39 cellular contexts compared by ENCODE assay signal in genomic region chr2:46899053-46899452, GRCh38.
"Had no signal": no experiment of that assay in that cellular context is flagged by ENCODE, and none has a peak within 500 bp of the region (broad histone marks: within the 10 kb centered on the region; RNA-seq: fewer than 3 reads in every experiment).

No MANE protein-coding gene starts in this region.

- H3K4me3 Mint-ChIP-seq: activated naive CD4-positive, alpha-beta T cell treated with anti-CD3 and anti-CD28 coated beads for 36 hours; activated naive CD4-positive, alpha-beta T cell treated with anti-CD3 and anti-CD28 coated beads, Interleukin-2, amount 10 ng/mL, durations not matched to agents 7 days and 5 days; activated naive CD4-positive, alpha-beta T cell treated with anti-CD3 and anti-CD28 coated beads, Interleukin-2, amount 50 U/mL, for 24 hours; activated naive CD8-positive, alpha-beta T cell; activated naive CD8-positive, alpha-beta T cell treated with anti-CD3 and anti-CD28 coated beads for 36 hours; activated naive CD8-positive, alpha-beta T cell treated with anti-CD3 and anti-CD28 coated beads, Interleukin-2, amount 10 ng/mL, durations not matched to agents 7 days and 5 days; activated naive CD8-positive, alpha-beta T cell treated with anti-CD3 and anti-CD28 coated beads, Interleukin-2, amount 50 U/mL, for 24 hours; activated T-cell treated with anti-CD3 and anti-CD28 coated beads, Interleukin-2, amount 50 U/mL, for 24 hours; activated T-cell treated with anti-CD3 and anti-CD28 coated beads, Interleukin-2, amount 50 U/mL, for 4 hours; activated T-cell treated with anti-CD3 and anti-CD28 coated beads, Interleukin-2, amount 50 U/mL, for 72 hours; activated T-helper 1 cell treated with anti-CD3 and anti-CD28 coated beads, Interleukin-12 subunit alpha, Interleukin-12 subunit beta, Interleukin-2, Interleukin-4 antibody, amounts not matched to agents 30 ng/mL and 10 ng/mL and 1 ng/mL, durations not matched to agents 14 hours and 24 hours and 36 hours; activated T-helper 17 cell treated with anti-CD3 and anti-CD28 coated beads, Interleukin-2, amount 50 U/mL, for 72 hours; brain; central memory CD8-positive, alpha-beta T cell had no signal

- H3K36me3 ChIP-seq: breast epithelium, cardiac muscle cell had no signal

- H3K27me3 Mint-ChIP-seq: activated naive CD4-positive, alpha-beta T cell treated with anti-CD3 and anti-CD28 coated beads, Interleukin-2, amount 10 ng/mL, durations not matched to agents 7 days and 5 days; activated naive CD4-positive, alpha-beta T cell treated with anti-CD3 and anti-CD28 coated beads, Interleukin-2, amount 50 U/mL, for 24 hours; activated naive CD8-positive, alpha-beta T cell; activated naive CD8-positive, alpha-beta T cell treated with anti-CD3 and anti-CD28 coated beads for 36 hours; activated naive CD8-positive, alpha-beta T cell treated with anti-CD3 and anti-CD28 coated beads, Interleukin-2, amount 50 U/mL, for 24 hours; activated T-cell treated with anti-CD3 and anti-CD28 coated beads, Interleukin-2, amount 50 U/mL, for 24 hours; activated T-helper 17 cell treated with anti-CD3 and anti-CD28 coated beads, Interleukin-2, amount 50 U/mL, for 72 hours; brain; central memory CD8-positive, alpha-beta T cell had no signal

- DNase-seq: activated effector memory CD4-positive, alpha-beta T cell treated with anti-CD3 and anti-CD28 coated beads, Interleukin-2, amount 50 U/mL, for 16 hours; activated effector memory CD4-positive, alpha-beta T cell treated with Interleukin-2 at 50 U/mL for 16 hours; activated gamma-delta T cell; activated gamma-delta T cell treated with Interleukin-2 at 50 U/mL for 16 hours; activated naive CD4-positive, alpha-beta T cell; activated naive CD4-positive, alpha-beta T cell treated with anti-CD3 and anti-CD28 coated beads for 36 hours; activated naive CD4-positive, alpha-beta T cell treated with anti-CD3 and anti-CD28 coated beads, Interleukin-2, amount 10 ng/mL, durations not matched to agents 7 days and 5 days; activated naive CD4-positive, alpha-beta T cell treated with anti-CD3 and anti-CD28 coated beads, Interleukin-2, amount 50 U/mL, for 16 hours; activated naive CD4-positive, alpha-beta T cell treated with Interleukin-2 at 50 U/mL for 16 hours; activated naive CD8-positive, alpha-beta T cell treated with anti-CD3 and anti-CD28 coated beads for 36 hours; activated naive CD8-positive, alpha-beta T cell treated with anti-CD3 and anti-CD28 coated beads, Interleukin-2, amount 10 ng/mL, durations not matched to agents 7 days and 5 days; activated naive CD8-positive, alpha-beta T cell treated with anti-CD3 and anti-CD28 coated beads, Interleukin-2, amount 50 U/mL, for 24 hours; activated T-cell treated with anti-CD3 and anti-CD28 coated beads for 4 hours; activated T-cell treated with anti-CD3 and anti-CD28 coated beads, Interleukin-2, amount 50 U/mL, for 1 hour; activated T-cell treated with anti-CD3 and anti-CD28 coated beads, Interleukin-2, amount 50 U/mL, for 24 hours; activated T-cell treated with anti-CD3 and anti-CD28 coated beads, Interleukin-2, amount 50 U/mL, for 4 hours; activated T-cell treated with anti-CD3 and anti-CD28 coated beads, Interleukin-2, amount 50 U/mL, for 48 hours; activated T-cell treated with anti-CD3 and anti-CD28 coated beads, Interleukin-2, amount 50 U/mL, for 72 hours; amniotic stem cell; amygdala; anterior cingulate cortex; aorta; body of pancreas; brain microvascular endothelial cell; caudate nucleus; central memory CD4-positive, alpha-beta T cell; cerebellar nuclear complex had no signal

- ATAC-seq: activated naive CD4-positive, alpha-beta T cell treated with anti-CD3 and anti-CD28 coated beads, Interleukin-2, amount 50 U/mL, for 72 hours; activated naive CD8-positive, alpha-beta T cell treated with anti-CD3 and anti-CD28 coated beads, Interleukin-2, amount 50 U/mL, for 24 hours; activated T-cell treated with anti-CD3 and anti-CD28 coated beads, Interleukin-2, amount 50 U/mL, for 4 hours; activated T-cell treated with anti-CD3 and anti-CD28 coated beads, Interleukin-2, amount 50 U/mL, for 72 hours; activated T-helper 17 cell treated with anti-CD3 and anti-CD28 coated beads, Interleukin-2, amount 50 U/mL, for 72 hours; body of pancreas had no signal

- H3K9me3 ChIP-seq: adrenal gland, ascending aorta, body of pancreas, breast epithelium had no signal

- H3K36me3 Mint-ChIP-seq: activated naive CD4-positive, alpha-beta T cell treated with anti-CD3 and anti-CD28 coated beads, Interleukin-2, amount 50 U/mL, for 72 hours had no signal

- H3K4me1 ChIP-seq: adrenal gland, ascending aorta, breast epithelium had no signal

- H3K4me1 Mint-ChIP-seq: activated naive CD4-positive, alpha-beta T cell treated with anti-CD3 and anti-CD28 coated beads, Interleukin-2, amount 10 ng/mL, durations not matched to agents 7 days and 5 days; activated naive CD4-positive, alpha-beta T cell treated with anti-CD3 and anti-CD28 coated beads, Interleukin-2, amount 50 U/mL, for 24 hours; activated naive CD8-positive, alpha-beta T cell treated with anti-CD3 and anti-CD28 coated beads, Interleukin-2, amount 10 ng/mL, durations not matched to agents 7 days and 5 days; activated T-helper 17 cell treated with anti-CD3 and anti-CD28 coated beads, Interleukin-2, amount 50 U/mL, for 72 hours; brain; central memory CD8-positive, alpha-beta T cell had no signal

- H3K27ac ChIP-seq: adrenal gland, ascending aorta, body of pancreas, brain microvascular endothelial cell, breast epithelium, cardiac muscle cell had no signal

- H3K4me3 ChIP-seq: adrenal gland, ascending aorta, body of pancreas, breast epithelium, cardiac muscle cell had no signal

- H3K9me3 Mint-ChIP-seq: activated naive CD4-positive, alpha-beta T cell treated with anti-CD3 and anti-CD28 coated beads for 36 hours; activated naive CD4-positive, alpha-beta T cell treated with anti-CD3 and anti-CD28 coated beads, Interleukin-2, amount 10 ng/mL, durations not matched to agents 7 days and 5 days; activated naive CD4-positive, alpha-beta T cell treated with anti-CD3 and anti-CD28 coated beads, Interleukin-2, amount 50 U/mL, for 24 hours; activated naive CD4-positive, alpha-beta T cell treated with anti-CD3 and anti-CD28 coated beads, Interleukin-2, amount 50 U/mL, for 72 hours; activated naive CD8-positive, alpha-beta T cell treated with anti-CD3 and anti-CD28 coated beads for 36 hours; activated naive CD8-positive, alpha-beta T cell treated with anti-CD3 and anti-CD28 coated beads, Interleukin-2, amount 10 ng/mL, durations not matched to agents 7 days and 5 days; activated naive CD8-positive, alpha-beta T cell treated with anti-CD3 and anti-CD28 coated beads, Interleukin-2, amount 50 U/mL, for 24 hours; activated T-cell treated with anti-CD3 and anti-CD28 coated beads, Interleukin-2, amount 50 U/mL, for 24 hours; activated T-cell treated with anti-CD3 and anti-CD28 coated beads, Interleukin-2, amount 50 U/mL, for 4 hours; activated T-cell treated with anti-CD3 and anti-CD28 coated beads, Interleukin-2, amount 50 U/mL, for 72 hours; activated T-helper 1 cell treated with anti-CD3 and anti-CD28 coated beads, Interleukin-12 subunit alpha, Interleukin-12 subunit beta, Interleukin-2, Interleukin-4 antibody, amounts not matched to agents 30 ng/mL and 10 ng/mL and 1 ng/mL, durations not matched to agents 14 hours and 24 hours and 36 hours; activated T-helper 17 cell treated with anti-CD3 and anti-CD28 coated beads, Interleukin-2, amount 50 U/mL, for 72 hours; activated T-helper 2 cell treated with anti-CD3 and anti-CD28 coated beads, Interferon-gamma antibody, Interleukin-2, Interleukin-4, amounts not matched to agents 10 μg/mL and 5 μg/mL and 100 μg/mL, durations not matched to agents 14 hours and 24 hours and 36 hours; brain; central memory CD8-positive, alpha-beta T cell had no signal

- H3K27me3 ChIP-seq: adrenal gland, ascending aorta, body of pancreas, brain microvascular endothelial cell, breast epithelium, cardiac muscle cell had no signal

- H3K27ac Mint-ChIP-seq: activated naive CD4-positive, alpha-beta T cell treated with anti-CD3 and anti-CD28 coated beads for 36 hours; activated naive CD4-positive, alpha-beta T cell treated with anti-CD3 and anti-CD28 coated beads, Interleukin-2, amount 10 ng/mL, durations not matched to agents 7 days and 5 days; activated naive CD4-positive, alpha-beta T cell treated with anti-CD3 and anti-CD28 coated beads, Interleukin-2, amount 50 U/mL, for 24 hours; activated naive CD4-positive, alpha-beta T cell treated with anti-CD3 and anti-CD28 coated beads, Interleukin-2, amount 50 U/mL, for 72 hours; activated naive CD8-positive, alpha-beta T cell; activated naive CD8-positive, alpha-beta T cell treated with anti-CD3 and anti-CD28 coated beads for 36 hours; activated naive CD8-positive, alpha-beta T cell treated with anti-CD3 and anti-CD28 coated beads, Interleukin-2, amount 10 ng/mL, durations not matched to agents 7 days and 5 days; activated naive CD8-positive, alpha-beta T cell treated with anti-CD3 and anti-CD28 coated beads, Interleukin-2, amount 50 U/mL, for 24 hours; activated T-cell treated with anti-CD3 and anti-CD28 coated beads, Interleukin-2, amount 50 U/mL, for 24 hours; activated T-cell treated with anti-CD3 and anti-CD28 coated beads, Interleukin-2, amount 50 U/mL, for 72 hours; activated T-helper 1 cell treated with anti-CD3 and anti-CD28 coated beads, Interleukin-12 subunit alpha, Interleukin-12 subunit beta, Interleukin-2, Interleukin-4 antibody, amounts not matched to agents 30 ng/mL and 10 ng/mL and 1 ng/mL, durations not matched to agents 14 hours and 24 hours and 36 hours; activated T-helper 17 cell treated with anti-CD3 and anti-CD28 coated beads, Interleukin-2, amount 50 U/mL, for 72 hours; activated T-helper 2 cell treated with anti-CD3 and anti-CD28 coated beads, Interferon-gamma antibody, Interleukin-2, Interleukin-4, amounts not matched to agents 10 μg/mL and 5 μg/mL and 100 μg/mL, durations not matched to agents 14 hours and 24 hours and 36 hours; brain had no signal
